ENCODE assay signal across 8 cellular contexts in genomic region chr12:108731105-108731865, GRCh38. TPM values are rescaled to one million over a fixed set of nuclear protein-coding genes. Genes with fewer than 3 reads are reported as not detected.
DNase-seq lines count a peak whose midpoint lies in the region; ATAC-seq and TF ChIP-seq lines count a peak whose summit lies in the region.

TSS of gene CORO1C (minus strand) at chr12:108731518. CDS start at chr12:108701318, 30,200 bp downstream.

- no peaks in the 10 kb centered on the region for H3K9me3 ChIP-seq in OCI-LY7 (ENCODE audit: low read length)

- H3K27ac ChIP-seq in OCI-LY7 (ENCODE audit: low read depth, low read length, poor library complexity, severe bottlenecking) (peak within 1 kb of the TSS; percentile 74), epithelial cell of prostate (peak within 1 kb of the TSS; percentile 97)

- DNase-seq in DMS 273 treated with DMSO at 0.1 percent for 48 hours (lab: John Stamatoyannopoulos, UW) (peak; percentile 75), HuH-7 (ENCODE audit: low spot score) (peak; percentile 87), OCI-LY7 (ENCODE audit: low spot score) (peak; percentile 96), activated T-cell treated with anti-CD3 and anti-CD28 coated beads for 4 hours (peak; percentile 91), epithelial cell of prostate (ENCODE audit: low read depth, low spot score) (no peak), mucosa of gallbladder (ENCODE audit: low spot score) (peak; percentile 97)
- peak; percentile 85 to 89 for DNase-seq in stimulated activated CD8-positive, alpha-beta memory T cell treated with anti-CD3 and anti-CD28 coated beads, Interleukin-4, amount 100 ng/mL, for 4 hours (ENCODE audit: low read depth in 2 of 2, low spot score in 1 of 2)

- H3K79me2 ChIP-seq in OCI-LY7 (ENCODE audit: insufficient read depth, low read depth, low read length): peaks cover 48% of the 10 kb centered on the region

- POLR2A ChIA-PET in OCI-LY7 (lab: Charles Lee): interaction anchor here (1.3 to 1.4 kb wide), 3 partner anchors 18 to 67 kb away, joined by 3 to 6 read pairs (median 5); no protein-coding TSS in a partner anchor

- peak within 1 kb of the TSS; percentile 79 for H3K4me2 ChIP-seq in OCI-LY7 (ENCODE audit: low read length)

- peaks cover 36% of the 10 kb centered on the region for H4K20me1 ChIP-seq in OCI-LY7 (ENCODE audit: insufficient read depth, low read length)

- BruUV-seq in OCI-LY7 (replicated peaks; lab: Mats Ljungman, UMichigan): no TSS peak

- H3K4me3 ChIP-seq in OCI-LY7 (ENCODE audit: low read depth, low read length, poor library complexity, severe bottlenecking): peak within 1 kb of the TSS; percentile 90

- peak within 1 kb of the TSS; percentile 77 for H2AFZ ChIP-seq in OCI-LY7 (ENCODE audit: low read length)

- intact Hi-C loops in OCI-LY7 (cut with micrococcal nuclease; ENCODE audit: unreplicated experiment): loop anchor here (1.0 to 2.0 kb wide), 4 partner anchors 67 to 168 kb away; partner anchors contain the start of gene ISCU

- H3K4me1 ChIP-seq in OCI-LY7 (ENCODE audit: insufficient read depth, low read length, poor library complexity, severe bottlenecking): peaks cover 41% of the 10 kb centered on the region

- peaks cover 14% of the 10 kb centered on the region; the same call in 1 of the 2 replicates for H3K36me3 ChIP-seq in OCI-LY7 (ENCODE audit: insufficient read depth, low read length)

- peak; percentile 66 for ATAC-seq in GM21515 (IDR thresholded peaks at IDR 0.05; ENCODE audit: unreplicated experiment)

- peak; percentile 85 for TF ChIP-seq CTCF in OCI-LY7 (conservative IDR thresholded peaks at IDR 0.05; ENCODE audit: low read length)

- no peaks in the 10 kb centered on the region for H3K9me2 ChIP-seq in OCI-LY7 (ENCODE audit: insufficient read depth, low read length)

- CTCF ChIA-PET in OCI-LY7 (lab: Charles Lee; ENCODE audit: unreplicated experiment): interaction anchor here (0.6 kb wide), 1 partner anchor 35 kb away, joined by 24 read pairs; no protein-coding TSS in a partner anchor

RNA-seq across cellular contexts. Expression of gene CORO1C, which starts in this region (rescaled TPM):
- total RNA-seq in OCI-LY7 (2014; rRNA removed; shearing (Covaris generic)): 74.7 and 76.3 TPM in 2 replicates
- total RNA-seq in OCI-LY7 (2022) (127 and 148 TPM in 2 replicates), mucosa of gallbladder (194 TPM)
